ENCODE assay signal across 8 cellular contexts in genomic region chr7:70856889-70857511, GRCh38.
DNase-seq lines count a peak whose midpoint lies in the region; ATAC-seq and TF ChIP-seq lines count a peak whose summit lies in the region.

No MANE protein-coding gene starts in this region.

- ATAC-seq in GM21423 (IDR thresholded peaks at IDR 0.05; ENCODE audit: unreplicated experiment) = no peak

- 10 to 14% methylated on average over 4 of the region's 4 CpGs for WGBS in lower leg skin, 2 donors

- H3K9ac ChIP-seq in colonic mucosa (ENCODE audit: low read depth in 2 of 2, low read length in 2 of 2) = no peak overlapping the region

- no peaks in the 10 kb centered on the region for H3K9me3 ChIP-seq in colonic mucosa

- H3K4me3 ChIP-seq in GM12875 (ENCODE audit: low read depth, low read length) = no peak overlapping the region
- H3K4me3 ChIP-seq in colonic mucosa = no peak overlapping the region
- H3K4me3 ChIP-seq in lower leg skin (ENCODE audit: low read depth, poor library complexity, severe bottlenecking) = no peak overlapping the region

- intact Hi-C loops in colonic mucosa (cut with DNase I) (loop anchor here (2.0 kb wide), 1 partner anchor 878 kb away; no protein-coding TSS in a partner anchor), lower leg skin (cut with DNase I; ENCODE audit: low total_unique reads) (loop anchor here (5.0 kb wide), 1 partner anchor 875 kb away; no protein-coding TSS in a partner anchor)

- DNase-seq in A172 (ENCODE audit: low spot score) (peak; percentile 75), NCI-H2171 treated with DMSO at 0.1 percent for 48 hours (lab: John Stamatoyannopoulos, UW) (peak; percentile 75), colonic mucosa (peak; percentile 71), lower leg skin (ENCODE audit: low spot score in 2 of 2) (peak; percentile 31 to 90)
- DNase-seq in activated CD4-positive, alpha-beta T cell treated with anti-CD3 and anti-CD28 coated beads for 1 hour = peak; percentile 24
- peak; percentile 23 for DNase-seq in stimulated activated CD8-positive, alpha-beta memory T cell treated with anti-CD3 and anti-CD28 coated beads, Interleukin-12 subunit alpha, Interleukin-12 subunit beta, amount 100 ng/mL, for 24 hours (ENCODE audit: extremely low read depth)

- TF ChIP-seq POLR2A in lower leg skin (IDR thresholded peaks at IDR 0.05) = no peak

- no peaks in the 10 kb centered on the region for H3K27me3 ChIP-seq in colonic mucosa

- peak; percentile 70 for TF ChIP-seq CTCF in GM12875 (IDR thresholded peaks at IDR 0.05; ENCODE audit: borderline replicate concordance, insufficient read depth, low read depth, low read length)
- TF ChIP-seq CTCF in colonic mucosa (IDR thresholded peaks at IDR 0.05) = peak; percentile 90
- TF ChIP-seq CTCF in lower leg skin (IDR thresholded peaks at IDR 0.05) = no peak

- H3K27ac ChIP-seq in colonic mucosa = no peak overlapping the region

- H3K36me3 ChIP-seq in colonic mucosa = no peaks in the 10 kb centered on the region

- H3K4me1 ChIP-seq in colonic mucosa = no peaks in the 10 kb centered on the region

Comparison
In these comparisons a context has a peak if more than half of its experiments do, and no peak if none do; other contexts are left out.
1. DNase-seq: peak in every context shown above with its lines; median percentile 75 in A172; 75 in NCI-H2171 treated with DMSO at 0.1 percent for 48 hours; 71 in colonic mucosa; 60 in lower leg skin; 24 in activated CD4-positive, alpha-beta T cell treated with anti-CD3 and anti-CD28 coated beads for 1 hour; 23 in stimulated activated CD8-positive, alpha-beta memory T cell treated with anti-CD3 and anti-CD28 coated beads, Interleukin-12 subunit alpha, Interleukin-12 subunit beta, amount 100 ng/mL, for 24 hours.
2. CTCF ChIP-seq: peak in GM12875 (single experiment) and colonic mucosa (single experiment); none in lower leg skin (0 of 3).